In the genomic region with DNA sequence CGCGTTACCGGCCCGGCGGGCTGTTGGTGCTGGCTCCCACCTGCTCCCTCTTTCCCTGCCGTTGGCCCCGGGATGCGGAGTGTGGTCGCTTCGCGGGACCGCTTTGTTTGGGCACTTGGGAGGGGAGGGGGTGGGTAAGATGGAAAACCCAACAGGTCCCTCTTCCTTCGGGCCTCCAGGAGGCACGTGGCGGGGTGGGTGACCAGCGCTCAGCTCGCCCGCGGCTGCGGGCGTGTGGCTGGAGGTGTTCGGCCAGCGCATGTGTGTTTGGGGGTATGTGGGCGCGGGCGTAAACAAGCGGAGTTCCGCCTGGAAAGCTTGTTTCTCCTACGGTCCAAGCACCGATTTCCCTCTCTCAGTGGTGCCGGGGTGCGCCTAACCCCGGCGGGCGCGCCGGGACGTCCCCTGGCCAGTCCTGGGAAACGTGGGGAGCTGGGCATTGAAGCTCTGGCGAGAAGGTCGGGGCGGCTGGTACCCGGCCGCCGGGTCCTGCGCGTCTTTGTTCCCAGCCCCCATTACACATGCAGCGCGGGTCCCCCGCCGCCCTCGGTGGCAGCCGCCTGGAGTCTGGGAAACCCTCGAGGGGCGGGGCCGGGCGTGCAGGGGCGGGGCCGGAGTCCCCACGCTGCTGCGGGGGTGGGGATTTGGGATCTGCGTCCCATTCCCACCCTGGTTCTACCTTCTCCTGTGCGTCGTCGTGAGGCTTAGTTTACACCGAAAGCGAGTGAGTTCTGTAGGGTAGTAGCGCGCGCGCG, we compare ENCODE assay signal across 8 cellular contexts. TPM values are rescaled to one million over a fixed set of nuclear protein-coding genes. Genes with fewer than 3 reads are reported as not detected.
DNase-seq lines count a peak whose midpoint lies in the region; ATAC-seq and TF ChIP-seq lines count a peak whose summit lies in the region.

No MANE protein-coding gene starts in this region.

- H3K27ac ChIP-seq in cardiac muscle cell = peak overlapping the region; percentile 90
- no peak overlapping the region for H3K27ac ChIP-seq in osteoblast (ENCODE audit: low read depth, low read length)

- H2AFZ ChIP-seq in osteoblast (ENCODE audit: low read length) = peak overlapping the region; percentile 73

- H3K9me3 ChIP-seq in cardiac muscle cell (ENCODE audit: low read depth) (no peaks in the 10 kb centered on the region), osteoblast (ENCODE audit: low read depth, low read length) (no peaks in the 10 kb centered on the region)

- H3K36me3 Mint-ChIP-seq in activated naive CD8-positive, alpha-beta T cell treated with anti-CD3 and anti-CD28 coated beads, Interleukin-2, amount 50 U/mL, for 24 hours (ENCODE audit: low read depth) = no peaks in the 10 kb centered on the region

- TF ChIP-seq CTCF in cardiac muscle cell (IDR thresholded peaks at IDR 0.05; ENCODE audit: low read depth, low read length) = no peak
- no peak for TF ChIP-seq CTCF in osteoblast (IDR thresholded peaks at IDR 0.05; ENCODE audit: extremely low read depth, low read depth, low read length)

- peaks cover 8% of the 10 kb centered on the region for H3K27me3 Mint-ChIP-seq in activated naive CD8-positive, alpha-beta T cell treated with anti-CD3 and anti-CD28 coated beads, Interleukin-2, amount 50 U/mL, for 24 hours

- peak overlapping the region; percentile 90 for H3K4me3 Mint-ChIP-seq in activated naive CD8-positive, alpha-beta T cell treated with anti-CD3 and anti-CD28 coated beads, Interleukin-2, amount 50 U/mL, for 24 hours

- H3K36me3 ChIP-seq in cardiac muscle cell (no peaks in the 10 kb centered on the region), osteoblast (ENCODE audit: insufficient read depth, low read length) (no peaks in the 10 kb centered on the region)

- H3K4me1 Mint-ChIP-seq in activated naive CD8-positive, alpha-beta T cell treated with anti-CD3 and anti-CD28 coated beads, Interleukin-2, amount 50 U/mL, for 24 hours = peaks cover 12% of the 10 kb centered on the region

- peaks cover 23% of the 10 kb centered on the region for H3K4me1 ChIP-seq in cardiac muscle cell (ENCODE audit: low read depth)
- peaks cover 23% of the 10 kb centered on the region for H3K4me1 ChIP-seq in osteoblast (ENCODE audit: insufficient read depth, low read length)

- peak; percentile 40 for ATAC-seq in activated naive CD8-positive, alpha-beta T cell treated with anti-CD3 and anti-CD28 coated beads, Interleukin-2, amount 50 U/mL, for 24 hours
- ATAC-seq in HG03342 (IDR thresholded peaks at IDR 0.05; ENCODE audit: unreplicated experiment) = no peak

- H3K4me2 ChIP-seq in osteoblast (ENCODE audit: insufficient read depth, low read length) = peak overlapping the region; percentile 90

- H3K4me3 ChIP-seq in cardiac muscle cell (peak overlapping the region; percentile 74), osteoblast (ENCODE audit: insufficient read depth, low read length) (peak overlapping the region; percentile 75)

- H3K27me3 ChIP-seq in cardiac muscle cell (no peaks in the 10 kb centered on the region), osteoblast (ENCODE audit: insufficient read depth, low read length) (no peaks in the 10 kb centered on the region)

- peaks cover 8% of the 10 kb centered on the region for H4K20me1 ChIP-seq in osteoblast (ENCODE audit: insufficient read depth, low read length)

- peak; percentile 40 for DNase-seq in NOMO-1 treated with DMSO at 0.1 percent for 48 hours (lab: John Stamatoyannopoulos, UW; ENCODE audit: unreplicated experiment)
- no peak for DNase-seq in NOMO-1 treated with dmso at 0.1 percent for 144 hours (lab: John Stamatoyannopoulos, UW; ENCODE audit: unreplicated experiment)
- DNase-seq in HPDE6-E6E7 (ENCODE audit: extremely low spot score) = peak; percentile 21
- DNase-seq in OCI-M1 (lab: John Stamatoyannopoulos, UW) = peak; percentile 69
- DNase-seq in activated naive CD8-positive, alpha-beta T cell treated with anti-CD3 and anti-CD28 coated beads, Interleukin-2, amount 50 U/mL, for 24 hours = peak; percentile 50
- peak; percentile 53 to 89 for DNase-seq in cardiac muscle cell (ENCODE audit: low read depth in 1 of 2, low spot score in 1 of 2)
- peak; percentile 94 for DNase-seq in osteoblast (ENCODE audit: insufficient read length, low spot score, missing footprints)

- H3K79me2 ChIP-seq in osteoblast (ENCODE audit: insufficient read depth, low read length) = peaks cover 6% of the 10 kb centered on the region

- no peak overlapping the region for H3K27ac Mint-ChIP-seq in activated naive CD8-positive, alpha-beta T cell treated with anti-CD3 and anti-CD28 coated beads, Interleukin-2, amount 50 U/mL, for 24 hours

- H3K9me3 Mint-ChIP-seq in activated naive CD8-positive, alpha-beta T cell treated with anti-CD3 and anti-CD28 coated beads, Interleukin-2, amount 50 U/mL, for 24 hours = peaks cover 3% of the 10 kb centered on the region

RNA-seq across cellular contexts. Expression of a gene that starts 1.4 kb away (rescaled TPM):
- total RNA-seq in cardiac muscle cell (34.8 and 70.4 TPM in 2 replicates), osteoblast (2.9 and 3.6 TPM in 2 replicates)
- polyA plus RNA-seq in cardiac muscle cell = 28.6 and 32.8 TPM in 2 replicates

RNA-seq across cellular contexts. Expression of a gene that starts 41.1 kb away (rescaled TPM):
- total RNA-seq in cardiac muscle cell (4.3 and 5.0 TPM in 2 replicates), osteoblast (14.5 and 20.0 TPM in 2 replicates)
- polyA plus RNA-seq in cardiac muscle cell = 7.0 and 9.1 TPM in 2 replicates
